In the genomic region with DNA sequence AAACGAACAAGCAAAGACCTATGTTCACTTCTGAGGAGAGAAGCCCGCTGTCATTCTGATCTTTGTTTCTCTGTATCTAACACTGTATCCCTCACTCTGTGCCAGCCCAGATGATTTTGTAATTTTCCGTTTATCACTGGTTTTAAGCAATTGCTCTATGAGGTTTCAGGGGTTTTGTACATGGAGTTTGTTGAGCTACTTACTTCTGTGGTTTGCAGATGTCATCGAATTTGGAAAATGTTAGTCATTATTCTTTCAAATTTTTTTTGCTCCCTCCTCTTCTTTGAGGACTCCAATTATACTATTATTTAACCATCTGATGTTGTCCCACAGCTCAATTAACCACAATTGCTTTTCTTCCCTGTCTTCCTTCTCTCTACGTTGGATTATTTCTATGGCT, we compare ENCODE assay signal across 28 cellular contexts.
"Had no signal": no experiment of that assay in that cellular context is flagged by ENCODE, and none has a peak within 500 bp of the region (broad histone marks: within the 10 kb centered on the region; RNA-seq: fewer than 3 reads in every experiment).

No MANE protein-coding gene starts in this region.

- H3K27me3 Mint-ChIP-seq: dendritic cell treated with granulocyte-macrophage colony-stimulating factor and Interleukin-4, amounts not matched to agents 40 ng/mL and 50 ng/mL, for 4 days; effector memory CD8-positive, alpha-beta T cell; memory B cell; naive B cell; progenitor cell of endocrine pancreas; type B pancreatic cell had no signal

- H3K27ac ChIP-seq: epithelial cell of prostate, esophagus muscularis mucosa, heart left ventricle, left ventricle myocardium inferior, lower lobe of right lung, pancreas, suprapubic skin, thyroid gland, uterus had no signal

- H3K36me3 Mint-ChIP-seq: memory B cell; naive B cell; stimulated activated effector memory CD8-positive, alpha-beta T cell treated with anti-CD3 and anti-CD28 coated beads, Interleukin-12 subunit alpha, Interleukin-12 subunit beta, amount 100 ng/mL, for 72 hours had no signal

- H3K36me3 ChIP-seq: esophagus muscularis mucosa, heart left ventricle, left ventricle myocardium inferior, lower lobe of right lung, pancreas, suprapubic skin, thyroid gland, uterus had no signal

- DNase-seq: effector memory CD8-positive, alpha-beta T cell; foreskin melanocyte; heart left ventricle; hippocampal formation; kidney; left cardiac atrium; left ventricle myocardium inferior; lower lobe of right lung; naive B cell; occipital lobe; pancreas; right cardiac atrium; small intestine; stimulated activated CD4-positive, alpha-beta T cell treated with anti-CD3 and anti-CD28 coated beads, Interleukin-4, amount 100 ng/mL, for 1 hour; stimulated activated CD8-positive, alpha-beta memory T cell treated with anti-CD3 and anti-CD28 coated beads, Interleukin-4, amount 100 ng/mL, for 48 hours; stimulated activated naive CD8-positive, alpha-beta T cell treated with anti-CD3 and anti-CD28 coated beads, Interleukin-15, Interleukin-2, amounts not matched to agents 100 U/mL and 50 U/mL, for 24 hours; thyroid gland; uterus had no signal

- ATAC-seq: effector memory CD8-positive, alpha-beta T cell; heart left ventricle; left cardiac atrium; lower lobe of right lung; pancreas; right cardiac atrium; stimulated activated effector memory CD8-positive, alpha-beta T cell treated with anti-CD3 and anti-CD28 coated beads, Interleukin-12 subunit alpha, Interleukin-12 subunit beta, amount 100 ng/mL, for 72 hours; stimulated activated naive CD8-positive, alpha-beta T cell treated with anti-CD3 and anti-CD28 coated beads, Interleukin-15, Interleukin-2, amounts not matched to agents 100 U/mL and 50 U/mL, for 24 hours had no signal

- H3K27ac Mint-ChIP-seq: dendritic cell treated with granulocyte-macrophage colony-stimulating factor and Interleukin-4, amounts not matched to agents 40 ng/mL and 50 ng/mL, for 4 days; memory B cell; naive B cell; progenitor cell of endocrine pancreas; stimulated activated effector memory CD8-positive, alpha-beta T cell treated with anti-CD3 and anti-CD28 coated beads, Interleukin-12 subunit alpha, Interleukin-12 subunit beta, amount 100 ng/mL, for 72 hours; type B pancreatic cell had no signal

- H3K9me3 ChIP-seq: esophagus muscularis mucosa, heart left ventricle, left ventricle myocardium inferior, lower lobe of right lung, pancreas, suprapubic skin, thyroid gland, uterus had no signal

- H3K4me3 ChIP-seq: esophagus muscularis mucosa, heart left ventricle, left ventricle myocardium inferior, lower lobe of right lung, pancreas, suprapubic skin, thyroid gland, uterus had no signal

- H3K4me1 Mint-ChIP-seq: memory B cell; naive B cell; stimulated activated effector memory CD8-positive, alpha-beta T cell treated with anti-CD3 and anti-CD28 coated beads, Interleukin-12 subunit alpha, Interleukin-12 subunit beta, amount 100 ng/mL, for 72 hours had no signal

- H3K4me1 ChIP-seq: esophagus muscularis mucosa, lower lobe of right lung, pancreas, uterus had no signal

- H3K27me3 ChIP-seq: esophagus muscularis mucosa, heart left ventricle, pancreas, suprapubic skin, thyroid gland, uterus had no signal

- FAIRE-seq: colon, kidney, pancreas, small intestine had no signal

- H3K4me3 Mint-ChIP-seq: dendritic cell treated with granulocyte-macrophage colony-stimulating factor and Interleukin-4, amounts not matched to agents 40 ng/mL and 50 ng/mL, for 4 days; effector memory CD8-positive, alpha-beta T cell; memory B cell; naive B cell; nephron; stimulated activated effector memory CD8-positive, alpha-beta T cell treated with anti-CD3 and anti-CD28 coated beads, Interleukin-12 subunit alpha, Interleukin-12 subunit beta, amount 100 ng/mL, for 72 hours; type B pancreatic cell had no signal
